11 cellular contexts compared by ENCODE assay signal in genomic region chr9:109914280-109915027, GRCh38.
DNase-seq lines count a peak whose midpoint lies in the region; ATAC-seq lines count a peak whose summit lies in the region.
"Had no signal": no experiment of that assay in that cellular context is flagged by ENCODE, and none has a peak within 500 bp of the region (broad histone marks: within the 10 kb centered on the region; RNA-seq: fewer than 3 reads in every experiment).

No MANE protein-coding gene starts in this region.

- peaks cover 0 to 14% of the 10 kb centered on the region in 2 donors for H3K4me1 ChIP-seq in naive thymus-derived CD4-positive, alpha-beta T cell (ENCODE audit: control insufficient read depth in 2 of 2, insufficient read depth in 2 of 2, low read length in 2 of 2)

- no peaks in the 10 kb centered on the region for H3K9me3 ChIP-seq in naive thymus-derived CD4-positive, alpha-beta T cell (ENCODE audit: control insufficient read depth in 2 of 3, low read length in 3 of 3)

- DNase-seq in GM04504 (ENCODE audit: low read depth) = peak; percentile 91
- DNase-seq in glomerular visceral epithelial cell (ENCODE audit: extremely low spot score) = peak; percentile 59
- DNase-seq in naive thymus-derived CD4-positive, alpha-beta T cell = no peak
- DNase-seq in amniotic stem cell (lab: John Stamatoyannopoulos, UW) = no peak
- no peak for DNase-seq in LoVo (ENCODE audit: low spot score)
- DNase-seq in activated CD4-positive, alpha-beta T cell treated with anti-CD3 and anti-CD28 coated beads, Interleukin-2, amount 10 ng/mL, durations not matched to agents 7 days and 5 days = no peak

- no peak overlapping the region for H3K27ac Mint-ChIP-seq in naive thymus-derived CD4-positive, alpha-beta T cell
- H3K27ac Mint-ChIP-seq in activated CD4-positive, alpha-beta T cell treated with anti-CD3 and anti-CD28 coated beads, Interleukin-2, amount 10 ng/mL, durations not matched to agents 7 days and 5 days = no peak overlapping the region
- H3K27ac Mint-ChIP-seq: T-helper 2 cell treated with Interferon-gamma antibody and Interleukin-4, amounts not matched to agents 5 μg/mL and 100 μg/mL, for 36 hours had no signal

- POLR2A ChIA-PET in naive thymus-derived CD4-positive, alpha-beta T cell (lab: Charles Lee) = interaction anchor here (0.6 kb wide), 1 partner anchor 54 kb away, joined by 4 read pairs; no protein-coding TSS in a partner anchor
- POLR2A ChIA-PET in activated CD4-positive, alpha-beta T cell treated with anti-CD3 and anti-CD28 coated beads, Interleukin-2, amount 10 ng/mL, durations not matched to agents 7 days and 5 days (lab: Charles Lee) = no interaction called here

- H3K27ac ChIP-seq in naive thymus-derived CD4-positive, alpha-beta T cell (ENCODE audit: low read depth, low read length) = no peak overlapping the region
- H3K27ac ChIP-seq: cardiac muscle cell had no signal

- no peaks in the 10 kb centered on the region for H3K9me3 Mint-ChIP-seq in naive thymus-derived CD4-positive, alpha-beta T cell
- no peaks in the 10 kb centered on the region for H3K9me3 Mint-ChIP-seq in activated CD4-positive, alpha-beta T cell treated with anti-CD3 and anti-CD28 coated beads, Interleukin-2, amount 10 ng/mL, durations not matched to agents 7 days and 5 days
- H3K9me3 Mint-ChIP-seq: T-helper 2 cell treated with Interferon-gamma antibody and Interleukin-4, amounts not matched to agents 5 μg/mL and 100 μg/mL, for 36 hours had no signal

- intact Hi-C loops in naive thymus-derived CD4-positive, alpha-beta T cell (cut with micrococcal nuclease) = loop anchor here (5.0 kb wide), 2 partner anchors 38 to 53 kb away; no protein-coding TSS in a partner anchor

- ATAC-seq in GM21529 (IDR thresholded peaks at IDR 0.05; ENCODE audit: unreplicated experiment) = peak; percentile 51
- ATAC-seq in HG03571 (IDR thresholded peaks at IDR 0.05; ENCODE audit: unreplicated experiment) = peak; percentile 65
- ATAC-seq in naive thymus-derived CD4-positive, alpha-beta T cell = no peak

- H3K36me3 Mint-ChIP-seq in naive thymus-derived CD4-positive, alpha-beta T cell = peaks cover 0 to 6% (median 0%) of the 10 kb centered on the region in 5 donors
- peaks cover 3% of the 10 kb centered on the region for H3K36me3 Mint-ChIP-seq in activated CD4-positive, alpha-beta T cell treated with anti-CD3 and anti-CD28 coated beads, Interleukin-2, amount 10 ng/mL, durations not matched to agents 7 days and 5 days (ENCODE audit: low read depth)

- peaks cover 0 to 5% (median 0%) of the 10 kb centered on the region in 5 donors for H3K27me3 Mint-ChIP-seq in naive thymus-derived CD4-positive, alpha-beta T cell
- H3K27me3 Mint-ChIP-seq in activated CD4-positive, alpha-beta T cell treated with anti-CD3 and anti-CD28 coated beads, Interleukin-2, amount 10 ng/mL, durations not matched to agents 7 days and 5 days = no peaks in the 10 kb centered on the region

- peaks cover 9 to 44% (median 22%) of the 10 kb centered on the region in 7 donors for H3K4me1 Mint-ChIP-seq in naive thymus-derived CD4-positive, alpha-beta T cell
- H3K4me1 Mint-ChIP-seq in activated CD4-positive, alpha-beta T cell treated with anti-CD3 and anti-CD28 coated beads, Interleukin-2, amount 10 ng/mL, durations not matched to agents 7 days and 5 days = peaks cover 36% of the 10 kb centered on the region

- no peak overlapping the region for H3K4me3 ChIP-seq in naive thymus-derived CD4-positive, alpha-beta T cell (ENCODE audit: low read length)
- H3K4me3 ChIP-seq: cardiac muscle cell, lung had no signal

- CTCF ChIA-PET in naive thymus-derived CD4-positive, alpha-beta T cell (lab: Charles Lee) = no interaction called here
- CTCF ChIA-PET in activated CD4-positive, alpha-beta T cell treated with anti-CD3 and anti-CD28 coated beads, Interleukin-2, amount 10 ng/mL, durations not matched to agents 7 days and 5 days (lab: Charles Lee) = no interaction called here

- no peaks in the 10 kb centered on the region for H3K36me3 ChIP-seq in naive thymus-derived CD4-positive, alpha-beta T cell (ENCODE audit: control insufficient read depth in 2 of 3, insufficient read depth in 3 of 3, low read length in 3 of 3)
- H3K36me3 ChIP-seq: cardiac muscle cell had no signal

- H3K4me3 Mint-ChIP-seq in naive thymus-derived CD4-positive, alpha-beta T cell = no peak overlapping the region
- H3K4me3 Mint-ChIP-seq in activated CD4-positive, alpha-beta T cell treated with anti-CD3 and anti-CD28 coated beads, Interleukin-2, amount 10 ng/mL, durations not matched to agents 7 days and 5 days = no peak overlapping the region
- H3K4me3 Mint-ChIP-seq: T-helper 2 cell treated with Interferon-gamma antibody and Interleukin-4, amounts not matched to agents 5 μg/mL and 100 μg/mL, for 36 hours had no signal

- H3K27me3 ChIP-seq in naive thymus-derived CD4-positive, alpha-beta T cell (ENCODE audit: control insufficient read depth in 2 of 2, insufficient read depth in 2 of 2, low read length in 2 of 2) = no peaks in the 10 kb centered on the region
- H3K27me3 ChIP-seq: cardiac muscle cell had no signal

Comparison
In these comparisons a context has a peak if more than half of its experiments do, and no peak if none do; other contexts are left out.
1. DNase-seq: peak in GM04504 (single experiment) and glomerular visceral epithelial cell (single experiment); none in naive thymus-derived CD4-positive, alpha-beta T cell (0 of 9), amniotic stem cell (single experiment), LoVo (single experiment) and activated CD4-positive, alpha-beta T cell treated with anti-CD3 and anti-CD28 coated beads, Interleukin-2, amount 10 ng/mL, durations not matched to agents 7 days and 5 days (single experiment).